Comparison of ENCODE assay signal across 18 cellular contexts in genomic region chr4:41471126-41471665, GRCh38.
"Had no signal": no experiment of that assay in that cellular context is flagged by ENCODE, and none has a peak within 500 bp of the region (broad histone marks: within the 10 kb centered on the region; RNA-seq: fewer than 3 reads in every experiment).

No MANE protein-coding gene starts in this region.

- H3K27ac ChIP-seq: body of pancreas, epithelial cell of prostate, right lobe of liver, testis had no signal

- H3K36me3 ChIP-seq: right lobe of liver had no signal

- H3K27ac Mint-ChIP-seq: activated B cell treated with CpG ODN at 0.5 μM for 24 hours; activated CD4-positive, alpha-beta memory T cell treated with anti-CD3 and anti-CD28 coated beads, Interleukin-2, amount 10 ng/mL, durations not matched to agents 7 days and 5 days; activated CD8-positive, alpha-beta memory T cell treated with anti-CD3 and anti-CD28 coated beads, Interleukin-2, amount 10 ng/mL, durations not matched to agents 7 days and 5 days; activated naive CD8-positive, alpha-beta T cell; endodermal cell; memory B cell; naive thymus-derived CD4-positive, alpha-beta T cell; stimulated activated naive CD8-positive, alpha-beta T cell treated with anti-CD3 and anti-CD28 coated beads, Interleukin-15, amount 100 ng/mL, for 72 hours; T-helper 2 cell treated with Interferon-gamma antibody and Interleukin-4, amounts not matched to agents 5 μg/mL and 100 μg/mL, for 36 hours had no signal

- H3K27me3 Mint-ChIP-seq: activated B cell treated with CpG ODN at 0.5 μM for 24 hours; activated CD4-positive, alpha-beta memory T cell treated with anti-CD3 and anti-CD28 coated beads, Interleukin-2, amount 10 ng/mL, durations not matched to agents 7 days and 5 days; activated CD8-positive, alpha-beta memory T cell treated with anti-CD3 and anti-CD28 coated beads, Interleukin-2, amount 10 ng/mL, durations not matched to agents 7 days and 5 days; stimulated activated naive CD8-positive, alpha-beta T cell treated with anti-CD3 and anti-CD28 coated beads, Interleukin-15, amount 100 ng/mL, for 72 hours had no signal

- H3K36me3 Mint-ChIP-seq: activated CD8-positive, alpha-beta memory T cell treated with anti-CD3 and anti-CD28 coated beads, Interleukin-2, amount 10 ng/mL, durations not matched to agents 7 days and 5 days; activated naive CD8-positive, alpha-beta T cell; memory B cell; naive thymus-derived CD4-positive, alpha-beta T cell had no signal

- ATAC-seq: activated CD8-positive, alpha-beta memory T cell treated with anti-CD3 and anti-CD28 coated beads, Interleukin-2, amount 10 ng/mL, durations not matched to agents 7 days and 5 days; body of pancreas; left ventricle myocardium superior; naive thymus-derived CD4-positive, alpha-beta T cell; right lobe of liver; stimulated activated naive CD8-positive, alpha-beta T cell treated with anti-CD3 and anti-CD28 coated beads, Interleukin-15, amount 100 ng/mL, for 72 hours had no signal

- H3K9me3 Mint-ChIP-seq: activated B cell treated with CpG ODN at 0.5 μM for 24 hours; activated CD4-positive, alpha-beta memory T cell treated with anti-CD3 and anti-CD28 coated beads, Interleukin-2, amount 10 ng/mL, durations not matched to agents 7 days and 5 days; endodermal cell; stimulated activated naive CD8-positive, alpha-beta T cell treated with anti-CD3 and anti-CD28 coated beads, Interleukin-15, amount 100 ng/mL, for 72 hours; T-helper 2 cell treated with Interferon-gamma antibody and Interleukin-4, amounts not matched to agents 5 μg/mL and 100 μg/mL, for 36 hours had no signal

- H3K4me2 ChIP-seq: smooth muscle cell had no signal

- H3K4me3 Mint-ChIP-seq: activated B cell treated with CpG ODN at 0.5 μM for 24 hours; activated CD4-positive, alpha-beta memory T cell treated with anti-CD3 and anti-CD28 coated beads, Interleukin-2, amount 10 ng/mL, durations not matched to agents 7 days and 5 days; activated CD8-positive, alpha-beta memory T cell treated with anti-CD3 and anti-CD28 coated beads, Interleukin-2, amount 10 ng/mL, durations not matched to agents 7 days and 5 days; activated naive CD8-positive, alpha-beta T cell; endodermal cell; memory B cell; naive thymus-derived CD4-positive, alpha-beta T cell; stimulated activated naive CD8-positive, alpha-beta T cell treated with anti-CD3 and anti-CD28 coated beads, Interleukin-15, amount 100 ng/mL, for 72 hours; T-helper 2 cell treated with Interferon-gamma antibody and Interleukin-4, amounts not matched to agents 5 μg/mL and 100 μg/mL, for 36 hours had no signal

- DNase-seq: activated B cell treated with CpG ODN at 0.5 μM for 24 hours; activated CD4-positive, alpha-beta memory T cell treated with anti-CD3 and anti-CD28 coated beads, Interleukin-2, amount 10 ng/mL, durations not matched to agents 7 days and 5 days; activated CD4-positive, alpha-beta T cell treated with anti-CD3 and anti-CD28 coated beads for 48 hours; activated CD8-positive, alpha-beta memory T cell treated with anti-CD3 and anti-CD28 coated beads, Interleukin-2, amount 10 ng/mL, durations not matched to agents 7 days and 5 days; body of pancreas; central memory CD4-positive, alpha-beta T cell; endodermal cell; left ventricle myocardium superior; naive thymus-derived CD4-positive, alpha-beta T cell; right lobe of liver; stimulated activated CD4-positive, alpha-beta T cell treated with anti-CD3 and anti-CD28 coated beads, Interleukin-4, amount 100 ng/mL, for 1 hour; stimulated activated naive CD8-positive, alpha-beta T cell treated with anti-CD3 and anti-CD28 coated beads, Interleukin-15, amount 100 ng/mL, for 72 hours; testis had no signal

- H3K27me3 ChIP-seq: body of pancreas, right lobe of liver, testis had no signal

- H3K4me1 Mint-ChIP-seq: activated B cell treated with CpG ODN at 0.5 μM for 24 hours; activated CD4-positive, alpha-beta memory T cell treated with anti-CD3 and anti-CD28 coated beads, Interleukin-2, amount 10 ng/mL, durations not matched to agents 7 days and 5 days; activated CD8-positive, alpha-beta memory T cell treated with anti-CD3 and anti-CD28 coated beads, Interleukin-2, amount 10 ng/mL, durations not matched to agents 7 days and 5 days; memory B cell; naive thymus-derived CD4-positive, alpha-beta T cell; stimulated activated naive CD8-positive, alpha-beta T cell treated with anti-CD3 and anti-CD28 coated beads, Interleukin-15, amount 100 ng/mL, for 72 hours had no signal

- H3K9me3 ChIP-seq: body of pancreas, right lobe of liver, testis had no signal

- H3K4me3 ChIP-seq: body of pancreas, right lobe of liver, smooth muscle cell, testis had no signal

- H3K4me1 ChIP-seq: body of pancreas, right lobe of liver, testis had no signal
